Comparison of ENCODE assay signal across 16 cellular contexts in the genomic region with DNA sequence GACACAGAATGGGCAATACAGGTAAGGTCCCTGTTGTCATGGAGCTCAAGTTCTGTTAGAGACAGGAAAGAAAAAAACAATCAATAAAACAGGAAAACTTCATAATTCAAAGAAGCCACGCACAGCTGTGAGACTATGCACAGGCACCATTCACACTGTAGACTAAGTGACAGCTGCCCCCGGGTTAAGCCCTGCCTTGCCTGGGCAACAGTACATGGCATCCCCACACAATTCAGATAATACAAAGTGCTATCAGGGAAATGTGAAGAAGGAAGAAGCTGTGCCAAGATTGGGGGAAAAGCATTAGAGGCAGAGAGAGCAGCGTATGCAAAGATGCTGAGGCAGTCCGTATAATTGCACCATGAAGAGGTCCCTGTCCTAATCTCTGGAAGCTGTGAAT. TPM values are rescaled to one million over a fixed set of nuclear protein-coding genes. Genes with fewer than 3 reads are reported as not detected.
DNase-seq lines count a peak whose midpoint lies in the region; ATAC-seq and TF ChIP-seq lines count a peak whose summit lies in the region.
"Had no signal": no experiment of that assay in that cellular context is flagged by ENCODE, and none has a peak within 500 bp of the region (broad histone marks: within the 10 kb centered on the region; RNA-seq: fewer than 3 reads in every experiment).

No MANE protein-coding gene starts in this region.

- no peak overlapping the region for H3K27ac ChIP-seq in heart left ventricle
- no peak overlapping the region for H3K27ac ChIP-seq in left ventricle myocardium inferior (replicated peaks)
- H3K27ac ChIP-seq in endodermal cell (ENCODE audit: low read depth, low read length), result no peak overlapping the region
- H3K27ac ChIP-seq: C4-2B had no signal

- H3K36me3 ChIP-seq in heart left ventricle, result no peaks in the 10 kb centered on the region
- H3K36me3 ChIP-seq in left ventricle myocardium inferior, result no peaks in the 10 kb centered on the region
- no peaks in the 10 kb centered on the region for H3K36me3 ChIP-seq in endodermal cell (ENCODE audit: control insufficient read depth, insufficient read depth, low read length)
- H3K36me3 ChIP-seq: BE2C had no signal

- H3K4me3 ChIP-seq in heart left ventricle (no peak overlapping the region), left ventricle myocardium inferior (no peak overlapping the region), endodermal cell (ENCODE audit: low read length) (no peak overlapping the region)

- H3K4me1 Mint-ChIP-seq in endodermal cell, result no peaks in the 10 kb centered on the region
- H3K4me1 Mint-ChIP-seq in naive thymus-derived CD8-positive, alpha-beta T cell, result peaks cover 0 to 8% (median 6%) of the 10 kb centered on the region in 4 donors

- H3K4me3 Mint-ChIP-seq in endodermal cell, result no peak overlapping the region
- no peak overlapping the region for H3K4me3 Mint-ChIP-seq in naive thymus-derived CD8-positive, alpha-beta T cell
- H3K4me3 Mint-ChIP-seq: CD4-positive, alpha-beta T cell; HFFc6 had no signal

- no peak for TF ChIP-seq POLR2A in heart left ventricle (IDR thresholded peaks at IDR 0.05)

- no peak overlapping the region for H3K9ac ChIP-seq in endodermal cell (ENCODE audit: extremely low read depth, low read length, poor library complexity, severe bottlenecking)

- intact Hi-C loops in heart left ventricle (cut with DNase I), result no loop called here
- intact Hi-C loops in left ventricle myocardium inferior (cut with micrococcal nuclease), result no loop called here
- intact Hi-C loops in left ventricle myocardium superior (cut with micrococcal nuclease), result no loop called here
- intact Hi-C loops in sciatic nerve (cut with DNase I), result no loop called here

- peaks cover 15% of the 10 kb centered on the region for H3K9me3 Mint-ChIP-seq in endodermal cell
- H3K9me3 Mint-ChIP-seq in naive thymus-derived CD8-positive, alpha-beta T cell, result peaks cover 0 to 5% (median 2%) of the 10 kb centered on the region in 9 donors
- H3K9me3 Mint-ChIP-seq: HFFc6 had no signal

- DNase-seq in heart left ventricle (peak in 1 of 5 donors; percentile 41), left ventricle myocardium inferior (no peak), endodermal cell (peak; percentile 2), left ventricle myocardium superior (no peak), sciatic nerve (ENCODE audit: low spot score) (peak; percentile 2), C1 segment of cervical spinal cord (lab: John Stamatoyannopoulos, UW) (no peak)
- no peak for DNase-seq in naive thymus-derived CD8-positive, alpha-beta T cell
- DNase-seq: ACHN; BE2C; Caco-2; CD4-positive, alpha-beta T cell; GOT3; H7; HFFc6 had no signal

- 45 to 53% (median 47%) methylated on average over 4 of the region's 4 CpGs for WGBS in heart left ventricle, 4 donors
- WGBS in endodermal cell (ENCODE audit: insufficient coverage in 1 of 2, insufficient read length in 1 of 2), 2 experiments, result 93 to 96% methylated on average over 3 to 4 of the region's 4 CpGs

- ATAC-seq in heart left ventricle (peak; percentile 51 to 81 (median 78)), left ventricle myocardium superior (peak; percentile 87), sciatic nerve (no peak)
- no peak for ATAC-seq in naive thymus-derived CD8-positive, alpha-beta T cell
- ATAC-seq: HCT116 had no signal

- H3K27me3 ChIP-seq in heart left ventricle (peaks cover 0 to 8% (median 0%) of the 10 kb centered on the region in 9 donors), left ventricle myocardium inferior (ENCODE audit: low read depth) (peaks cover 6% of the 10 kb centered on the region), endodermal cell (ENCODE audit: control insufficient read depth, insufficient read depth, low read length, poor library complexity, severe bottlenecking) (no peaks in the 10 kb centered on the region)

- H3K9me3 ChIP-seq in heart left ventricle (peaks cover 0 to 8% (median 0%) of the 10 kb centered on the region in 12 donors), left ventricle myocardium inferior (replicated peaks) (peaks cover 6% of the 10 kb centered on the region), endodermal cell (ENCODE audit: control insufficient read depth, low read length) (no peaks in the 10 kb centered on the region)
- H3K9me3 ChIP-seq: BE2C had no signal

- H3K4me1 ChIP-seq in heart left ventricle (peaks cover 0 to 2% (median 0%) of the 10 kb centered on the region in 12 donors), left ventricle myocardium inferior (peaks cover 3% of the 10 kb centered on the region), endodermal cell (ENCODE audit: control insufficient read depth, insufficient read depth, low read length) (no peaks in the 10 kb centered on the region)
- H3K4me1 ChIP-seq: BE2C, Caco-2 had no signal

- no peaks in the 10 kb centered on the region for H3K36me3 Mint-ChIP-seq in endodermal cell (ENCODE audit: low read depth)
- peaks cover 0 to 3% (median 3%) of the 10 kb centered on the region in 3 donors for H3K36me3 Mint-ChIP-seq in naive thymus-derived CD8-positive, alpha-beta T cell

- POLR2A ChIA-PET in naive thymus-derived CD8-positive, alpha-beta T cell (lab: Charles Lee), result no interaction called here

- H3K27me3 Mint-ChIP-seq in endodermal cell (ENCODE audit: insufficient read depth), result peaks cover 11% of the 10 kb centered on the region
- H3K27me3 Mint-ChIP-seq in naive thymus-derived CD8-positive, alpha-beta T cell, result peaks cover 11 to 30% (median 11%) of the 10 kb centered on the region in 5 donors

- no peak for TF ChIP-seq CTCF in heart left ventricle (IDR thresholded peaks at IDR 0.05)
- no peak for TF ChIP-seq CTCF in left ventricle myocardium inferior (IDR thresholded peaks at IDR 0.05; ENCODE audit: borderline replicate concordance)
- TF ChIP-seq CTCF in endodermal cell (conservative IDR thresholded peaks at IDR 0.05), result no peak

- H3K27ac Mint-ChIP-seq in endodermal cell, result no peak overlapping the region
- peak overlapping the region in 2 of 10 donors; percentile 43 to 53 for H3K27ac Mint-ChIP-seq in naive thymus-derived CD8-positive, alpha-beta T cell
- H3K27ac Mint-ChIP-seq: CD4-positive, alpha-beta T cell; HFFc6 had no signal

RNA-seq across cellular contexts. Expression of gene KCNE2, which starts 9.0 kb away (rescaled TPM):
- total RNA-seq in heart left ventricle (not detected), left ventricle myocardium inferior (not detected), endodermal cell (1 to 10 TPM in 1 of 2 donors, under 1 TPM in 1; 0.59 to 3.8 TPM), left ventricle myocardium superior (not detected), sciatic nerve (2.2 TPM)
- polyA plus RNA-seq in heart left ventricle, result under 1 TPM in 1 of 2 donors, not detected in 1; 0.07 TPM
- 0.50 TPM for polyA plus RNA-seq in endodermal cell (2013, experiment 1 of 2)
- 0.70 TPM for polyA plus RNA-seq in endodermal cell (2013, experiment 2 of 2)
- not detected for total RNA-seq in naive thymus-derived CD8-positive, alpha-beta T cell
- polyA plus RNA-seq in naive thymus-derived CD8-positive, alpha-beta T cell, result under 1 TPM in 2 of 3 donors, not detected in 1; 0.24 to 0.67 TPM
- total RNA-seq: Caco-2; CD4-positive, alpha-beta T cell; H7; HFFc6 had no signal

RNA-seq across cellular contexts. Expression of gene SMIM11, which starts 20.5 kb away (rescaled TPM):
- total RNA-seq in heart left ventricle (10 to 100 TPM in 4 of 9 donors, 1 to 10 TPM in 5; 2.3 to 25.8 (median 6.9) TPM), left ventricle myocardium inferior (25.1 TPM), endodermal cell (10 to 100 TPM in 1 of 2 donors, 1 to 10 TPM in 1; 2.4 to 10.5 TPM), left ventricle myocardium superior (5.2 TPM), sciatic nerve (29.2 TPM)
- 1 to 10 TPM in 1 of 2 donors, under 1 TPM in 1; 0.91 to 5.0 TPM for polyA plus RNA-seq in heart left ventricle
- 7.2 TPM for polyA plus RNA-seq in endodermal cell (2013, experiment 1 of 2)
- polyA plus RNA-seq in endodermal cell (2013, experiment 2 of 2), result 18.5 TPM
- total RNA-seq in naive thymus-derived CD8-positive, alpha-beta T cell, result 1 to 10 TPM; 6.2 to 8.2 TPM
- 10 to 100 TPM in 2 of 3 donors, 1 to 10 TPM in 1; 9.8 to 30.2 (median 28.3) TPM for polyA plus RNA-seq in naive thymus-derived CD8-positive, alpha-beta T cell

Comparison
In these comparisons a context has a peak if more than half of its experiments do, and no peak if none do; other contexts are left out.
1. ATAC-seq: peak in heart left ventricle (4 of 4) and left ventricle myocardium superior (single experiment); none in sciatic nerve (single experiment) and naive thymus-derived CD8-positive, alpha-beta T cell (0 of 2).
2. DNase-seq: peak in endodermal cell (single experiment) and sciatic nerve (single experiment); none in left ventricle myocardium inferior (single experiment), left ventricle myocardium superior (single experiment), C1 segment of cervical spinal cord (0 of 14) and naive thymus-derived CD8-positive, alpha-beta T cell (0 of 10).